In genomic region chr22:37282385-37282677, GRCh38 we compare ENCODE assay signal across 8 cellular contexts. TPM values are rescaled to one million over a fixed set of nuclear protein-coding genes. Genes with fewer than 3 reads are reported as not detected.
DNase-seq lines count a peak whose midpoint lies in the region; ATAC-seq and TF ChIP-seq lines count a peak whose summit lies in the region.

TSS of gene CYTH4 (plus strand) at chr22:37282508. CDS start at chr22:37282570, 62 bp downstream.

- ATAC-seq in CD4-positive, alpha-beta T cell (ENCODE audit: poor library complexity) = peak; percentile 86
- peak; percentile 49 for ATAC-seq in HG03175 (IDR thresholded peaks at IDR 0.05; ENCODE audit: unreplicated experiment)

- TF ChIP-seq CTCF in CD4-positive, alpha-beta T cell (IDR thresholded peaks at IDR 0.05) = no peak

- peak within 1 kb of the TSS; percentile 96 for H3K27ac Mint-ChIP-seq in CD4-positive, alpha-beta T cell

- H3K27me3 Mint-ChIP-seq in CD4-positive, alpha-beta T cell = no peaks in the 10 kb centered on the region

- DNase-seq in CD4-positive, alpha-beta T cell = peak; percentile 36 to 80 (median 72)
- DNase-seq in activated CD4-positive, alpha-beta T cell treated with anti-CD3 and anti-CD28 coated beads, Interleukin-2, amount 50 U/mL, for 48 hours = peak; percentile 81 to 87
- DNase-seq in epidermal melanocyte (ENCODE audit: insufficient read length, low spot score) (peak; percentile 6), globus pallidus (ENCODE audit: low spot score) (no peak), NCI-H1092 (lab: John Stamatoyannopoulos, UW) (no peak), NCI-H2227 (lab: John Stamatoyannopoulos, UW; ENCODE audit: unreplicated experiment) (no peak)
- peak; percentile 41 to 67 (median 64) for DNase-seq in stimulated activated CD4-positive, alpha-beta T cell treated with anti-CD3 and anti-CD28 coated beads, Interleukin-12 subunit alpha, Interleukin-12 subunit beta, amount 100 ng/mL, for 48 hours (ENCODE audit: low read depth in 2 of 3, low spot score in 1 of 3)

- H3K9me3 ChIP-seq in CD4-positive, alpha-beta T cell (ENCODE audit: control insufficient read depth, low read length) = no peaks in the 10 kb centered on the region

- H3K36me3 Mint-ChIP-seq in CD4-positive, alpha-beta T cell (ENCODE audit: low read depth) = peaks cover 49% of the 10 kb centered on the region

- H3K27me3 ChIP-seq in CD4-positive, alpha-beta T cell (ENCODE audit: control insufficient read depth, insufficient read depth, low read length) = no peaks in the 10 kb centered on the region

- peaks cover 61% of the 10 kb centered on the region for H3K4me1 Mint-ChIP-seq in CD4-positive, alpha-beta T cell (ENCODE audit: low read depth)

- no peaks in the 10 kb centered on the region for H3K9me3 Mint-ChIP-seq in CD4-positive, alpha-beta T cell

- peak within 1 kb of the TSS; percentile 90 for H3K27ac ChIP-seq in CD4-positive, alpha-beta T cell (ENCODE audit: low read depth, low read length)

- CTCF ChIA-PET in CD4-positive, alpha-beta T cell (lab: Charles Lee) = interaction anchor here (1.0 to 2.1 kb wide), 6 partner anchors 11 to 160 kb away, joined by 3 to 11 read pairs (median 4); no protein-coding TSS in a partner anchor

- POLR2A ChIA-PET in CD4-positive, alpha-beta T cell (lab: Charles Lee) = interaction anchor here (1.5 to 7.0 kb wide), 8 partner anchors 11 to 44 kb away, joined by 3 to 82 read pairs (median 19); partner anchors contain the start of gene RAC2

- H3K4me3 Mint-ChIP-seq in CD4-positive, alpha-beta T cell = peak within 1 kb of the TSS; percentile 97

- intact Hi-C loops in CD4-positive, alpha-beta T cell (cut with DNase I, micrococcal nuclease) = loop anchor here in 1 of 2 experiments (2.0 kb wide), 2 partner anchors 14 to 44 kb away; no protein-coding TSS in a partner anchor

RNA-seq across cellular contexts. Expression of gene CYTH4, which starts in this region (rescaled TPM):
- total RNA-seq in CD4-positive, alpha-beta T cell = 100 to 1,000 TPM; 134 to 138 TPM

Comparison
In these comparisons a context has a peak if more than half of its experiments do, and no peak if none do; other contexts are left out.
1. DNase-seq: peak in CD4-positive, alpha-beta T cell (10 of 10), activated CD4-positive, alpha-beta T cell treated with anti-CD3 and anti-CD28 coated beads, Interleukin-2, amount 50 U/mL, for 48 hours (2 of 2), epidermal melanocyte (single experiment) and stimulated activated CD4-positive, alpha-beta T cell treated with anti-CD3 and anti-CD28 coated beads, Interleukin-12 subunit alpha, Interleukin-12 subunit beta, amount 100 ng/mL, for 48 hours (3 of 3); none in globus pallidus (single experiment), NCI-H1092 (single experiment) and NCI-H2227 (single experiment).